8 cellular contexts compared by ENCODE assay signal in genomic region chr10:74176380-74177139, GRCh38. TPM values are rescaled to one million over a fixed set of nuclear protein-coding genes. Genes with fewer than 3 reads are reported as not detected.
DNase-seq lines count a peak whose midpoint lies in the region; ATAC-seq and TF ChIP-seq lines count a peak whose summit lies in the region.

No MANE protein-coding gene starts in this region.

- peaks cover 29% of the 10 kb centered on the region for H3K4me1 ChIP-seq in HUES48 (ENCODE audit: control insufficient read depth, insufficient read depth, low read length)
- no peaks in the 10 kb centered on the region for H3K4me1 ChIP-seq in NT2/D1 (ENCODE audit: insufficient read depth, insufficient read length)
- no peaks in the 10 kb centered on the region for H3K4me1 ChIP-seq in endodermal cell (ENCODE audit: control insufficient read depth, insufficient read depth, low read length)
- H3K4me1 ChIP-seq in mesodermal cell (ENCODE audit: control insufficient read depth, insufficient read depth, low read length, poor library complexity, severe bottlenecking) = peaks cover 16% of the 10 kb centered on the region

- peaks cover 27% of the 10 kb centered on the region for H3K4me1 Mint-ChIP-seq in Calu3 (ENCODE audit: low read depth, unreplicated experiment)
- peaks cover 12% of the 10 kb centered on the region for H3K4me1 Mint-ChIP-seq in endodermal cell

- H3K9ac ChIP-seq in HUES48 (ENCODE audit: low read depth, low read length) (peak overlapping the region; percentile 90), NT2/D1 (ENCODE audit: insufficient read length, low read depth) (peak overlapping the region; percentile 92), endodermal cell (ENCODE audit: extremely low read depth, low read length, poor library complexity, severe bottlenecking) (peak overlapping the region; percentile 94)

- DNase-seq in Calu3 = peak; percentile 97
- peak; percentile 82 for DNase-seq in NT2/D1 (ENCODE audit: low read depth, low spot score)
- DNase-seq in activated CD8-positive, alpha-beta memory T cell treated with anti-CD3 and anti-CD28 coated beads, Interleukin-2, amount 50 U/mL, for 24 hours (ENCODE audit: extremely low read depth) = peak; percentile 90
- DNase-seq in endodermal cell = peak; percentile 98
- peak; percentile 82 for DNase-seq in stimulated activated CD8-positive, alpha-beta memory T cell treated with anti-CD3 and anti-CD28 coated beads, Interleukin-15, amount 100 ng/mL, for 24 hours (ENCODE audit: low read depth)

- no TSS peak for BruUV-seq in Calu3 (replicated peaks; lab: Mats Ljungman, UMichigan)

- peak overlapping the region; percentile 92 for H3K4me3 ChIP-seq in HUES48 (ENCODE audit: low read depth, low read length)
- H3K4me3 ChIP-seq in NT2/D1 (ENCODE audit: insufficient read length, low read depth) = peak overlapping the region; percentile 87
- peak overlapping the region; percentile 96 for H3K4me3 ChIP-seq in endodermal cell (ENCODE audit: low read length)
- H3K4me3 ChIP-seq in mesodermal cell (ENCODE audit: extremely low read depth, insufficient read depth, low read length, poor library complexity, severe bottlenecking) = peak overlapping the region; percentile 64

- H3K9me3 ChIP-seq in HUES48 (ENCODE audit: control insufficient read depth, insufficient read depth, low read length) (no peaks in the 10 kb centered on the region), NT2/D1 (ENCODE audit: insufficient read depth, low read length) (no peaks in the 10 kb centered on the region), endodermal cell (ENCODE audit: control insufficient read depth, low read length) (no peaks in the 10 kb centered on the region), mesodermal cell (ENCODE audit: control insufficient read depth, low read length) (no peaks in the 10 kb centered on the region)

- peak; percentile 89 for ATAC-seq in GM21423 (IDR thresholded peaks at IDR 0.05; ENCODE audit: unreplicated experiment)

- intact Hi-C loops in Calu3 (cut with micrococcal nuclease; ENCODE audit: unreplicated experiment) = loop anchor here (5.0 kb wide), 1 partner anchor 36 kb away; no protein-coding TSS in a partner anchor

- peaks cover 23% of the 10 kb centered on the region for H3K36me3 Mint-ChIP-seq in Calu3 (ENCODE audit: insufficient read depth, unreplicated experiment)
- H3K36me3 Mint-ChIP-seq in endodermal cell (ENCODE audit: low read depth) = no peaks in the 10 kb centered on the region

- H3K27me3 Mint-ChIP-seq in Calu3 (ENCODE audit: unreplicated experiment) (no peaks in the 10 kb centered on the region), endodermal cell (ENCODE audit: insufficient read depth) (no peaks in the 10 kb centered on the region)

- H3K4me3 Mint-ChIP-seq in Calu3 (ENCODE audit: low read depth, unreplicated experiment) (peak overlapping the region; percentile 98), endodermal cell (peak overlapping the region; percentile 82)

- no peak for TF ChIP-seq CTCF in Calu3 (IDR thresholded peaks at IDR 0.05; ENCODE audit: unreplicated experiment)
- TF ChIP-seq CTCF in endodermal cell (conservative IDR thresholded peaks at IDR 0.05) = no peak

- H3K27ac ChIP-seq in HUES48 (ENCODE audit: low read depth, low read length) (peak overlapping the region; percentile 96), endodermal cell (ENCODE audit: low read depth, low read length) (peak overlapping the region; percentile 75), mesodermal cell (ENCODE audit: low read depth, low read length, severe bottlenecking) (peak overlapping the region; percentile 85)

- H3K9me3 Mint-ChIP-seq in Calu3 (ENCODE audit: low read depth, unreplicated experiment) (no peaks in the 10 kb centered on the region), endodermal cell (no peaks in the 10 kb centered on the region)

- WGBS in endodermal cell (ENCODE audit: insufficient coverage in 1 of 2, insufficient read length in 1 of 2), 2 experiments = 0% methylated on average over 40 to 72 of the region's 72 CpGs
- WGBS in mesodermal cell (ENCODE audit: insufficient coverage in 2 of 2), 2 experiments = 0 to 1% methylated on average over 66 to 67 of the region's 72 CpGs

- peak overlapping the region; percentile 95 for H3K27ac Mint-ChIP-seq in Calu3 (ENCODE audit: unreplicated experiment)
- peak overlapping the region; percentile 96 for H3K27ac Mint-ChIP-seq in endodermal cell

- H3K27me3 ChIP-seq in HUES48 (ENCODE audit: control insufficient read depth, insufficient read depth, low read length) = no peaks in the 10 kb centered on the region
- H3K27me3 ChIP-seq in NT2/D1 (ENCODE audit: insufficient read depth, insufficient read length) = no peaks in the 10 kb centered on the region
- H3K27me3 ChIP-seq in endodermal cell (ENCODE audit: control insufficient read depth, insufficient read depth, low read length, poor library complexity, severe bottlenecking) = no peaks in the 10 kb centered on the region

- CTCF ChIA-PET in Calu3 (lab: Charles Lee) = interaction anchor here (0.5 to 2.4 kb wide), 5 partner anchors 10 to 961 kb away, joined by 3 to 7 read pairs (median 3); partner anchors contain the start of genes ADK and AP3M1

- H3K36me3 ChIP-seq in HUES48 (ENCODE audit: control insufficient read depth, insufficient read depth, low read length) (no peaks in the 10 kb centered on the region), NT2/D1 (ENCODE audit: insufficient read depth, insufficient read length, low read length) (no peaks in the 10 kb centered on the region), endodermal cell (ENCODE audit: control insufficient read depth, insufficient read depth, low read length) (no peaks in the 10 kb centered on the region), mesodermal cell (ENCODE audit: control insufficient read depth, insufficient read depth, low read length) (no peaks in the 10 kb centered on the region)

RNA-seq across cellular contexts. Expression of gene ADK, which starts 25.5 kb away (rescaled TPM):
- total RNA-seq in Calu3 (2022) (62.5 and 66.6 TPM in 2 replicates), endodermal cell (10 to 100 TPM; 23.6 to 36.7 TPM)
- 37.2 TPM for polyA plus RNA-seq in endodermal cell (2013, experiment 1 of 2)
- polyA plus RNA-seq in endodermal cell (2013, experiment 2 of 2) = 39.2 TPM
- polyA plus RNA-seq in mesodermal cell (2013, experiment 1 of 2) = 54.2 TPM
- polyA plus RNA-seq in mesodermal cell (2013, experiment 2 of 2) = 56.3 TPM

RNA-seq across cellular contexts. Expression of gene AP3M1, which starts 25.9 kb away (rescaled TPM):
- total RNA-seq in Calu3 (2022) (52.2 and 52.6 TPM in 2 replicates), endodermal cell (10 to 100 TPM; 47.2 to 53.5 TPM)
- 72.4 TPM for polyA plus RNA-seq in endodermal cell (2013, experiment 1 of 2)
- 64.9 TPM for polyA plus RNA-seq in endodermal cell (2013, experiment 2 of 2)
- 58.0 TPM for polyA plus RNA-seq in mesodermal cell (2013, experiment 1 of 2)
- 58.8 TPM for polyA plus RNA-seq in mesodermal cell (2013, experiment 2 of 2)

Comparison
In these comparisons a context has a peak if more than half of its experiments do, and no peak if none do; other contexts are left out.
1. Peak in every context shown above with its lines: DNase-seq, ATAC-seq, H3K4me3 ChIP-seq and H3K27ac ChIP-seq.